Comparison of ENCODE assay signal across 8 cellular contexts in genomic region chr5:180353963-180354574, GRCh38. TPM values are rescaled to one million over a fixed set of nuclear protein-coding genes. Genes with fewer than 3 reads are reported as not detected.
DNase-seq lines count a peak whose midpoint lies in the region; ATAC-seq and TF ChIP-seq lines count a peak whose summit lies in the region.

No MANE protein-coding gene starts in this region.

- H3K4me2 ChIP-seq in mesendoderm (ENCODE audit: low read length) (peak overlapping the region; percentile 82), Karpas-422 (ENCODE audit: low read depth, low read length, poor library complexity, severe bottlenecking) (no peak overlapping the region)

- no peak overlapping the region for H2BK15ac ChIP-seq in mesendoderm (replicated peaks; ENCODE audit: low read depth)

- H3K4me3 ChIP-seq in cardiac fibroblast (replicated peaks in 1 of 2; ENCODE audit: low read depth in 2 of 2, low read length in 2 of 2), result peak overlapping the region; percentile 89
- H3K4me3 ChIP-seq in mesendoderm (ENCODE audit: low read length), result no peak overlapping the region
- H3K4me3 ChIP-seq in tibial nerve, result peak overlapping the region; percentile 57 to 99 (median 76)
- H3K4me3 ChIP-seq in Karpas-422 (ENCODE audit: low read length), result no peak overlapping the region

- DNase-seq in activated T-cell treated with anti-CD3 and anti-CD28 coated beads, Interleukin-2, amount 50 U/mL, for 4 hours, result no peak
- DNase-seq in activated T-cell treated with anti-CD3 and anti-CD28 coated beads, Interleukin-2, amount 50 U/mL, for 1 hour, result no peak
- no peak for DNase-seq in cardiac fibroblast (ENCODE audit: low read depth in 2 of 2)
- no peak for DNase-seq in mesendoderm
- no peak for DNase-seq in tibial nerve (ENCODE audit: low spot score in 2 of 2)
- no peak for DNase-seq in Karpas-422
- DNase-seq in NCI-H187 treated with DMSO at 0.1 percent for 48 hours (lab: John Stamatoyannopoulos, UW), result no peak

- H3K36me3 ChIP-seq in mesendoderm (ENCODE audit: control insufficient read depth, insufficient read depth, low read length) (no peaks in the 10 kb centered on the region), tibial nerve (no peaks in the 10 kb centered on the region), Karpas-422 (ENCODE audit: insufficient read depth, low read length) (no peaks in the 10 kb centered on the region)

- H3K9ac ChIP-seq in mesendoderm (ENCODE audit: low read length) (peak overlapping the region; percentile 63), Karpas-422 (ENCODE audit: low read length) (no peak overlapping the region)

- peaks cover 55% of the 10 kb centered on the region for H3K27me3 Mint-ChIP-seq in activated T-cell treated with anti-CD3 and anti-CD28 coated beads, Interleukin-2, amount 50 U/mL, for 4 hours (ENCODE audit: low read depth)

- H3K9me2 ChIP-seq in Karpas-422 (replicated peaks; ENCODE audit: insufficient read depth, low read length), result no peaks in the 10 kb centered on the region

- TF ChIP-seq POLR2A in tibial nerve (IDR thresholded peaks at IDR 0.05), result no peak

- H4K20me1 ChIP-seq in Karpas-422 (ENCODE audit: insufficient read depth, low read depth, low read length), result no peaks in the 10 kb centered on the region

- no peak overlapping the region for H2BK5ac ChIP-seq in mesendoderm (ENCODE audit: low read length)

- H3K36me3 Mint-ChIP-seq in activated T-cell treated with anti-CD3 and anti-CD28 coated beads, Interleukin-2, amount 50 U/mL, for 4 hours (ENCODE audit: insufficient read depth), result no peaks in the 10 kb centered on the region

- H3K27ac ChIP-seq in mesendoderm (ENCODE audit: low read depth, low read length), result no peak overlapping the region
- H3K27ac ChIP-seq in tibial nerve, result peak overlapping the region in 3 of 4 donors; percentile 41 to 92 (median 69)
- no peak overlapping the region for H3K27ac ChIP-seq in Karpas-422 (ENCODE audit: low read length)

- H3K4me3 Mint-ChIP-seq in activated T-cell treated with anti-CD3 and anti-CD28 coated beads, Interleukin-2, amount 50 U/mL, for 4 hours, result peak overlapping the region; percentile 75

- H3K4me1 Mint-ChIP-seq in activated T-cell treated with anti-CD3 and anti-CD28 coated beads, Interleukin-2, amount 50 U/mL, for 4 hours (ENCODE audit: low read depth), result peaks cover 5% of the 10 kb centered on the region

- H3K79me2 ChIP-seq in mesendoderm (ENCODE audit: control insufficient read depth, insufficient read depth, low read length) (peaks cover 26% of the 10 kb centered on the region), Karpas-422 (ENCODE audit: low read length) (no peaks in the 10 kb centered on the region)

- peak in 1 of 2 donors; percentile 1 for ATAC-seq in activated T-cell treated with anti-CD3 and anti-CD28 coated beads, Interleukin-2, amount 50 U/mL, for 4 hours
- no peak for ATAC-seq in HG03342 (IDR thresholded peaks at IDR 0.05; ENCODE audit: unreplicated experiment)

- TF ChIP-seq EP300 in tibial nerve (IDR thresholded peaks at IDR 0.05), result no peak

- TF ChIP-seq CTCF in cardiac fibroblast (IDR thresholded peaks at IDR 0.05; ENCODE audit: low read depth, low read length) (no peak), tibial nerve (IDR thresholded peaks at IDR 0.05) (no peak)

- peaks cover 12% of the 10 kb centered on the region for H3K4me1 ChIP-seq in mesendoderm (ENCODE audit: control insufficient read depth, low read depth, low read length)
- peaks cover 0 to 43% (median 4%) of the 10 kb centered on the region in 4 donors for H3K4me1 ChIP-seq in tibial nerve
- no peaks in the 10 kb centered on the region for H3K4me1 ChIP-seq in Karpas-422 (ENCODE audit: low read length)

- H3K18ac ChIP-seq in mesendoderm (ENCODE audit: low read length), result peak overlapping the region; percentile 24

- no CpG with 5 or more reads among the region's 42 CpGs for WGBS in mesendoderm (ENCODE audit: extremely low coverage, insufficient coverage, low lambda C conversion rate)
- WGBS in tibial nerve, 2 donors, result 11% methylated on average over 27 to 28 of the region's 42 CpGs

- H3K9me3 ChIP-seq in tibial nerve (peaks cover 0 to 4% (median 0%) of the 10 kb centered on the region in 4 donors), Karpas-422 (ENCODE audit: low read length) (no peaks in the 10 kb centered on the region)

- H3K79me1 ChIP-seq in mesendoderm (ENCODE audit: low read length), result peaks cover 7% of the 10 kb centered on the region

- no peak overlapping the region for H3K4ac ChIP-seq in mesendoderm (ENCODE audit: low read depth, low read length)

- H3K9me3 Mint-ChIP-seq in activated T-cell treated with anti-CD3 and anti-CD28 coated beads, Interleukin-2, amount 50 U/mL, for 4 hours, result no peaks in the 10 kb centered on the region

- H4K5ac ChIP-seq in mesendoderm (ENCODE audit: low read length), result no peak overlapping the region

- H4K8ac ChIP-seq in mesendoderm (ENCODE audit: low read depth, low read length), result no peak overlapping the region

- H3K56ac ChIP-seq in mesendoderm (ENCODE audit: low read length), result peak overlapping the region; percentile 67

- H3K23ac ChIP-seq in mesendoderm (ENCODE audit: low read length), result no peak overlapping the region

- no peak overlapping the region for H2BK120ac ChIP-seq in mesendoderm (ENCODE audit: low read depth, low read length)

- peaks cover 3% of the 10 kb centered on the region for H3K27me3 ChIP-seq in mesendoderm (ENCODE audit: insufficient read depth, low read length, poor library complexity)
- H3K27me3 ChIP-seq in tibial nerve, result peaks cover 0 to 6% of the 10 kb centered on the region in 2 donors
- H3K27me3 ChIP-seq in Karpas-422 (ENCODE audit: low read length), result no peaks in the 10 kb centered on the region

- no peak overlapping the region for H2AK5ac ChIP-seq in mesendoderm (ENCODE audit: low read length)

- H2AFZ ChIP-seq in Karpas-422 (ENCODE audit: low read length), result no peak overlapping the region

RNA-seq across cellular contexts. Expression of gene GFPT2, which starts 0.9 kb away (rescaled TPM):
- total RNA-seq in activated T-cell treated with anti-CD3 and anti-CD28 coated beads, Interleukin-2, amount 50 U/mL, for 4 hours, result under 1 TPM; 0.30 to 0.48 (median 0.34) TPM
- polyA plus RNA-seq in mesendoderm (2013, experiment 1 of 2), result 41.2 TPM
- 42.6 TPM for polyA plus RNA-seq in mesendoderm (2013, experiment 2 of 2)
- total RNA-seq in tibial nerve, result 10 to 100 TPM; 36.1 to 64.5 (median 49.2) TPM
- 11.7 TPM in 1 of 2 replicates, not detected in the other for total RNA-seq in Karpas-422 (2014; rRNA removed; shearing (Covaris generic); ENCODE audit: low replicate concordance)

Comparison
In these comparisons a context has a peak if more than half of its experiments do, and no peak if none do; other contexts are left out.
1. H3K4me3 ChIP-seq: peak in cardiac fibroblast (2 of 2) and tibial nerve (4 of 4); none in mesendoderm (single experiment) and Karpas-422 (single experiment).
2. H3K27ac ChIP-seq: peak in tibial nerve (3 of 4); none in mesendoderm (single experiment) and Karpas-422 (single experiment).